In the genomic region with DNA sequence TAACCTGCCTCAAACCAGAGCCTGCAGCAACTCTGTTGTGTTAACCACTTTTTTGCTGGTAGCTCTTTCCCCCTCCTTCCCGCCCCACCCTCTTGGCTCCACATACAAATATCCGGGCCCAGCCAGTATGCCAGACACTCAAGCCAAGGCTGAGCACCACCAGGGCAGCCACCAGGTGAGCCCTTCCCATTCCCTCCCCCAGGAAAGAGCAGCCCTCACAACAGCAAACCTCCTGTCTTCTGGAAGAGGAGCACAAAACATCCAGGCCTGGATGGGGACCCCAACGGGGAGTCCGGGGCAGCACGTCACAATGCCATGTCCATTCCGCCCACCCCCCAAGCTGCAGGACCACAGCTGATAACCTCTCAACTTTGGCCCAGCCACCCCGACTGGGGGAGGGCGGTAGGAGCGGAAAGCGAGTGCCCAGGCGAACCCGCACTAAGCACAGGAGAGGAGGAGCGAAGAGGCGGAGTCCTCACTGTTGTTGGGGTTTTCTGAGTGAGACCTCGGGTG, we compare ENCODE assay signal across 1 cellular context.
A peak's percentile ranks its signal among the peaks of the same experiment; 100 is the strongest.
TF ChIP-seq lines count a peak whose summit lies in the region.

No MANE protein-coding gene starts in this region.

TF ChIP-seq in HepG2, 621 proteins besides CTCF, POLR2A, EP300 and RAD21 (continued from another document and continues in another):
- TF ChIP-seq, protein P1, sequence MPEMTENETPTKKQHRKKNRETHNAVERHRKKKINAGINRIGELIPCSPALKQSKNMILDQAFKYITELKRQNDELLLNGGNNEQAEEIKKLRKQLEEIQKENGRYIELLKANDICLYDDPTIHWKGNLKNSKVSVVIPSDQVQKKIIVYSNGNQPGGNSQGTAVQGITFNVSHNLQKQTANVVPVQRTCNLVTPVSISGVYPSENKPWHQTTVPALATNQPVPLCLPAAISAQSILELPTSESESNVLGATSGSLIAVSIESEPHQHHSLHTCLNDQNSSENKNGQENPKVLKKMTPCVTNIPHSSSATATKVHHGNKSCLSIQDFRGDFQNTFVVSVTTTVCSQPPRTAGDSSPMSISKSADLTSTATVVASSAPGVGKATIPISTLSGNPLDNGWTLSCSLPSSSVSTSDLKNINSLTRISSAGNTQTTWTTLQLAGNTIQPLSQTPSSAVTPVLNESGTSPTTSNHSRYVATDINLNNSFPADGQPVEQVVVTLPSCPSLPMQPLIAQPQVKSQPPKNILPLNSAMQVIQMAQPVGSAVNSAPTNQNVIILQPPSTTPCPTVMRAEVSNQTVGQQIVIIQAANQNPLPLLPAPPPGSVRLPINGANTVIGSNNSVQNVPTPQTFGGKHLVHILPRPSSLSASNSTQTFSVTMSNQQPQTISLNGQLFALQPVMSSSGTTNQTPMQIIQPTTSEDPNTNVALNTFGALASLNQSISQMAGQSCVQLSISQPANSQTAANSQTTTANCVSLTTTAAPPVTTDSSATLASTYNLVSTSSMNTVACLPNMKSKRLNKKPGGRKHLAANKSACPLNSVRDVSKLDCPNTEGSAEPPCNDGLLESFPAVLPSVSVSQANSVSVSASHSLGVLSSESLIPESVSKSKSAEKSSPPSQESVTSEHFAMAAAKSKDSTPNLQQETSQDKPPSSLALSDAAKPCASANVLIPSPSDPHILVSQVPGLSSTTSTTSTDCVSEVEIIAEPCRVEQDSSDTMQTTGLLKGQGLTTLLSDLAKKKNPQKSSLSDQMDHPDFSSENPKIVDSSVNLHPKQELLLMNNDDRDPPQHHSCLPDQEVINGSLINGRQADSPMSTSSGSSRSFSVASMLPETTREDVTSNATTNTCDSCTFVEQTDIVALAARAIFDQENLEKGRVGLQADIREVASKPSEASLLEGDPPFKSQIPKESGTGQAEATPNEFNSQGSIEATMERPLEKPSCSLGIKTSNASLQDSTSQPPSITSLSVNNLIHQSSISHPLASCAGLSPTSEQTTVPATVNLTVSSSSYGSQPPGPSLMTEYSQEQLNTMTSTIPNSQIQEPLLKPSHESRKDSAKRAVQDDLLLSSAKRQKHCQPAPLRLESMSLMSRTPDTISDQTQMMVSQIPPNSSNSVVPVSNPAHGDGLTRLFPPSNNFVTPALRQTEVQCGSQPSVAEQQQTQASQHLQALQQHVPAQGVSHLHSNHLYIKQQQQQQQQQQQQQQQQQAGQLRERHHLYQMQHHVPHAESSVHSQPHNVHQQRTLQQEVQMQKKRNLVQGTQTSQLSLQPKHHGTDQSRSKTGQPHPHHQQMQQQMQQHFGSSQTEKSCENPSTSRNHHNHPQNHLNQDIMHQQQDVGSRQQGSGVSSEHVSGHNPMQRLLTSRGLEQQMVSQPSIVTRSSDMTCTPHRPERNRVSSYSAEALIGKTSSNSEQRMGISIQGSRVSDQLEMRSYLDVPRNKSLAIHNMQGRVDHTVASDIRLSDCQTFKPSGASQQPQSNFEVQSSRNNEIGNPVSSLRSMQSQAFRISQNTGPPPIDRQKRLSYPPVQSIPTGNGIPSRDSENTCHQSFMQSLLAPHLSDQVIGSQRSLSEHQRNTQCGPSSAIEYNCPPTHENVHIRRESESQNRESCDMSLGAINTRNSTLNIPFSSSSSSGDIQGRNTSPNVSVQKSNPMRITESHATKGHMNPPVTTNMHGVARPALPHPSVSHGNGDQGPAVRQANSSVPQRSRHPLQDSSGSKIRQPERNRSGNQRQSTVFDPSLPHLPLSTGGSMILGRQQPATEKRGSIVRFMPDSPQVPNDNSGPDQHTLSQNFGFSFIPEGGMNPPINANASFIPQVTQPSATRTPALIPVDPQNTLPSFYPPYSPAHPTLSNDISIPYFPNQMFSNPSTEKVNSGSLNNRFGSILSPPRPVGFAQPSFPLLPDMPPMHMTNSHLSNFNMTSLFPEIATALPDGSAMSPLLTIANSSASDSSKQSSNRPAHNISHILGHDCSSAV (CRISPR knock-in tag; IDR thresholded peaks at IDR 0.05; ENCODE audit: borderline replicate concordance), result peak; percentile 84; the same call in 1 of the 2 replicates
- no peak for TF ChIP-seq TCF12 (IDR thresholded peaks at IDR 0.05)
- TF ChIP-seq TCF12 (CRISPR knock-in tag; IDR thresholded peaks at IDR 0.05), result peak; percentile 63; the same call in 1 of the 2 replicates
- no peak for TF ChIP-seq BHLHE40 (IDR thresholded peaks at IDR 0.05; ENCODE audit: low read length)
- peak; percentile 38 for TF ChIP-seq ASH2L (IDR thresholded peaks at IDR 0.05; ENCODE audit: insufficient read length, low read depth, low read length)
- 0 out of 2 replicates have a peak, but pooled peaks have one; percentile 29 for TF ChIP-seq ZNF143 (CRISPR knock-in tag; IDR thresholded peaks at IDR 0.05)
- TF ChIP-seq SALL1 (CRISPR knock-in tag; IDR thresholded peaks at IDR 0.05), result peak; percentile 76
- peak; percentile 16; the same call in 1 of the 2 replicates for TF ChIP-seq KDM6A (CRISPR knock-in tag; IDR thresholded peaks at IDR 0.05; ENCODE audit: low read depth)
- peak; percentile 22; the same call in 1 of the 2 replicates for TF ChIP-seq KDM3A (CRISPR knock-in tag; IDR thresholded peaks at IDR 0.05; ENCODE audit: low read depth)
- TF ChIP-seq MAZ (IDR thresholded peaks at IDR 0.05; ENCODE audit: borderline replicate concordance, low read depth, low read length), result no peak
- peak; percentile 51; the same call in 1 of the 2 replicates for TF ChIP-seq MAZ (CRISPR knock-in tag; IDR thresholded peaks at IDR 0.05; ENCODE audit: low read depth)
- no peak for TF ChIP-seq ISL2 (CRISPR knock-in tag; IDR thresholded peaks at IDR 0.05)
- TF ChIP-seq ZNF564 (CRISPR knock-in tag; IDR thresholded peaks at IDR 0.05), result no peak
- peak; percentile 31; the same call in 1 of the 2 replicates for TF ChIP-seq ZC3H13 (CRISPR knock-in tag; IDR thresholded peaks at IDR 0.05)
- peak; percentile 19; the same call in 1 of the 2 replicates for TF ChIP-seq ZNF547 (CRISPR knock-in tag; IDR thresholded peaks at IDR 0.05)
- TF ChIP-seq DPF2 (CRISPR knock-in tag; IDR thresholded peaks at IDR 0.05; ENCODE audit: borderline replicate concordance, low read depth), result no peak
- peak; percentile 30 for TF ChIP-seq SOX5 (CRISPR knock-in tag; IDR thresholded peaks at IDR 0.05; ENCODE audit: borderline replicate concordance)
- peak; percentile 50; the same call in 1 of the 2 replicates for TF ChIP-seq HDAC2 (CRISPR knock-in tag; IDR thresholded peaks at IDR 0.05)
- TF ChIP-seq, protein P2, sequence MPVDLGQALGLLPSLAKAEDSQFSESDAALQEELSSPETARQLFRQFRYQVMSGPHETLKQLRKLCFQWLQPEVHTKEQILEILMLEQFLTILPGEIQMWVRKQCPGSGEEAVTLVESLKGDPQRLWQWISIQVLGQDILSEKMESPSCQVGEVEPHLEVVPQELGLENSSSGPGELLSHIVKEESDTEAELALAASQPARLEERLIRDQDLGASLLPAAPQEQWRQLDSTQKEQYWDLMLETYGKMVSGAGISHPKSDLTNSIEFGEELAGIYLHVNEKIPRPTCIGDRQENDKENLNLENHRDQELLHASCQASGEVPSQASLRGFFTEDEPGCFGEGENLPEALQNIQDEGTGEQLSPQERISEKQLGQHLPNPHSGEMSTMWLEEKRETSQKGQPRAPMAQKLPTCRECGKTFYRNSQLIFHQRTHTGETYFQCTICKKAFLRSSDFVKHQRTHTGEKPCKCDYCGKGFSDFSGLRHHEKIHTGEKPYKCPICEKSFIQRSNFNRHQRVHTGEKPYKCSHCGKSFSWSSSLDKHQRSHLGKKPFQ (CRISPR knock-in tag; IDR thresholded peaks at IDR 0.05; ENCODE audit: insufficient replicate concordance), result no peak
- TF ChIP-seq, protein P3, sequence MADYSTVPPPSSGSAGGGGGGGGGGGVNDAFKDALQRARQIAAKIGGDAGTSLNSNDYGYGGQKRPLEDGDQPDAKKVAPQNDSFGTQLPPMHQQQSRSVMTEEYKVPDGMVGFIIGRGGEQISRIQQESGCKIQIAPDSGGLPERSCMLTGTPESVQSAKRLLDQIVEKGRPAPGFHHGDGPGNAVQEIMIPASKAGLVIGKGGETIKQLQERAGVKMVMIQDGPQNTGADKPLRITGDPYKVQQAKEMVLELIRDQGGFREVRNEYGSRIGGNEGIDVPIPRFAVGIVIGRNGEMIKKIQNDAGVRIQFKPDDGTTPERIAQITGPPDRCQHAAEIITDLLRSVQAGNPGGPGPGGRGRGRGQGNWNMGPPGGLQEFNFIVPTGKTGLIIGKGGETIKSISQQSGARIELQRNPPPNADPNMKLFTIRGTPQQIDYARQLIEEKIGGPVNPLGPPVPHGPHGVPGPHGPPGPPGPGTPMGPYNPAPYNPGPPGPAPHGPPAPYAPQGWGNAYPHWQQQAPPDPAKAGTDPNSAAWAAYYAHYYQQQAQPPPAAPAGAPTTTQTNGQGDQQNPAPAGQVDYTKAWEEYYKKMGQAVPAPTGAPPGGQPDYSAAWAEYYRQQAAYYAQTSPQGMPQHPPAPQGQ (CRISPR knock-in tag; IDR thresholded peaks at IDR 0.05; ENCODE audit: borderline replicate concordance), result peak; percentile 20; the same call in 1 of the 2 replicates
- 0 out of 2 replicates have a peak, but pooled peaks have one; percentile 17 for TF ChIP-seq ARHGAP35 (CRISPR knock-in tag; IDR thresholded peaks at IDR 0.05; ENCODE audit: borderline replicate concordance)
- 0 out of 2 replicates have a peak, but pooled peaks have one; percentile 34 for TF ChIP-seq FOXC1 (CRISPR knock-in tag; IDR thresholded peaks at IDR 0.05; ENCODE audit: borderline replicate concordance)
- TF ChIP-seq HDAC1 (CRISPR knock-in tag; IDR thresholded peaks at IDR 0.05), result peak; percentile 82
- TF ChIP-seq, protein P4, sequence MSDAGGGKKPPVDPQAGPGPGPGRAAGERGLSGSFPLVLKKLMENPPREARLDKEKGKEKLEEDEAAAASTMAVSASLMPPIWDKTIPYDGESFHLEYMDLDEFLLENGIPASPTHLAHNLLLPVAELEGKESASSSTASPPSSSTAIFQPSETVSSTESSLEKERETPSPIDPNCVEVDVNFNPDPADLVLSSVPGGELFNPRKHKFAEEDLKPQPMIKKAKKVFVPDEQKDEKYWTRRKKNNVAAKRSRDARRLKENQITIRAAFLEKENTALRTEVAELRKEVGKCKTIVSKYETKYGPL (CRISPR knock-in tag; IDR thresholded peaks at IDR 0.05), result peak; percentile 72; the same call in 1 of the 2 replicates
- TF ChIP-seq ZFP82 (CRISPR knock-in tag; IDR thresholded peaks at IDR 0.05; ENCODE audit: borderline replicate concordance), result 0 out of 2 replicates have a peak, but pooled peaks have one; percentile 56
- peak; percentile 54; the same call in 1 of the 2 replicates for TF ChIP-seq ZNF333 (CRISPR knock-in tag; IDR thresholded peaks at IDR 0.05; ENCODE audit: borderline replicate concordance)
- peak; percentile 30; the same call in 1 of the 2 replicates for TF ChIP-seq FOXK1 (CRISPR knock-in tag; IDR thresholded peaks at IDR 0.05; ENCODE audit: borderline replicate concordance, low read depth)
- peak; percentile 93; the same call in 1 of the 2 replicates for TF ChIP-seq ZBTB7A (CRISPR knock-in tag; IDR thresholded peaks at IDR 0.05)
- TF ChIP-seq, protein P5, sequence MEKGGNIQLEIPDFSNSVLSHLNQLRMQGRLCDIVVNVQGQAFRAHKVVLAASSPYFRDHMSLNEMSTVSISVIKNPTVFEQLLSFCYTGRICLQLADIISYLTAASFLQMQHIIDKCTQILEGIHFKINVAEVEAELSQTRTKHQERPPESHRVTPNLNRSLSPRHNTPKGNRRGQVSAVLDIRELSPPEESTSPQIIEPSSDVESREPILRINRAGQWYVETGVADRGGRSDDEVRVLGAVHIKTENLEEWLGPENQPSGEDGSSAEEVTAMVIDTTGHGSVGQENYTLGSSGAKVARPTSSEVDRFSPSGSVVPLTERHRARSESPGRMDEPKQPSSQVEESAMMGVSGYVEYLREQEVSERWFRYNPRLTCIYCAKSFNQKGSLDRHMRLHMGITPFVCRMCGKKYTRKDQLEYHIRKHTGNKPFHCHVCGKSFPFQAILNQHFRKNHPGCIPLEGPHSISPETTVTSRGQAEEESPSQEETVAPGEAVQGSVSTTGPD (CRISPR knock-in tag; IDR thresholded peaks at IDR 0.05), result peak; percentile 55; the same call in 1 of the 2 replicates
- peak; percentile 87 for TF ChIP-seq NR2F2 (IDR thresholded peaks at IDR 0.05; ENCODE audit: borderline replicate concordance, low read depth)
- no peak for TF ChIP-seq ZNF121 (CRISPR knock-in tag; IDR thresholded peaks at IDR 0.05)
- TF ChIP-seq ZFP37 (CRISPR knock-in tag; IDR thresholded peaks at IDR 0.05; ENCODE audit: borderline replicate concordance), result 0 out of 2 replicates have a peak, but pooled peaks have one; percentile 15
- TF ChIP-seq RFXAP (CRISPR knock-in tag; IDR thresholded peaks at IDR 0.05; ENCODE audit: borderline replicate concordance), result peak; percentile 28; the same call in 1 of the 2 replicates
- TF ChIP-seq, protein P6, sequence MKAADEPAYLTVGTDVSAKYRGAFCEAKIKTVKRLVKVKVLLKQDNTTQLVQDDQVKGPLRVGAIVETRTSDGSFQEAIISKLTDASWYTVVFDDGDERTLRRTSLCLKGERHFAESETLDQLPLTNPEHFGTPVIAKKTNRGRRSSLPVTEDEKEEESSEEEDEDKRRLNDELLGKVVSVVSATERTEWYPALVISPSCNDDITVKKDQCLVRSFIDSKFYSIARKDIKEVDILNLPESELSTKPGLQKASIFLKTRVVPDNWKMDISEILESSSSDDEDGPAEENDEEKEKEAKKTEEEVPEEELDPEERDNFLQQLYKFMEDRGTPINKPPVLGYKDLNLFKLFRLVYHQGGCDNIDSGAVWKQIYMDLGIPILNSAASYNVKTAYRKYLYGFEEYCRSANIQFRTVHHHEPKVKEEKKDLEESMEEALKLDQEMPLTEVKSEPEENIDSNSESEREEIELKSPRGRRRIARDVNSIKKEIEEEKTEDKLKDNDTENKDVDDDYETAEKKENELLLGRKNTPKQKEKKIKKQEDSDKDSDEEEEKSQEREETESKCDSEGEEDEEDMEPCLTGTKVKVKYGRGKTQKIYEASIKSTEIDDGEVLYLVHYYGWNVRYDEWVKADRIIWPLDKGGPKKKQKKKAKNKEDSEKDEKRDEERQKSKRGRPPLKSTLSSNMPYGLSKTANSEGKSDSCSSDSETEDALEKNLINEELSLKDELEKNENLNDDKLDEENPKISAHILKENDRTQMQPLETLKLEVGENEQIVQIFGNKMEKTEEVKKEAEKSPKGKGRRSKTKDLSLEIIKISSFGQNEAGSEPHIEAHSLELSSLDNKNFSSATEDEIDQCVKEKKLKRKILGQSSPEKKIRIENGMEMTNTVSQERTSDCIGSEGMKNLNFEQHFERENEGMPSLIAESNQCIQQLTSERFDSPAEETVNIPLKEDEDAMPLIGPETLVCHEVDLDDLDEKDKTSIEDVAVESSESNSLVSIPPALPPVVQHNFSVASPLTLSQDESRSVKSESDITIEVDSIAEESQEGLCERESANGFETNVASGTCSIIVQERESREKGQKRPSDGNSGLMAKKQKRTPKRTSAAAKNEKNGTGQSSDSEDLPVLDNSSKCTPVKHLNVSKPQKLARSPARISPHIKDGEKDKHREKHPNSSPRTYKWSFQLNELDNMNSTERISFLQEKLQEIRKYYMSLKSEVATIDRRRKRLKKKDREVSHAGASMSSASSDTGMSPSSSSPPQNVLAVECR (CRISPR knock-in tag; IDR thresholded peaks at IDR 0.05; ENCODE audit: borderline replicate concordance), result peak; percentile 36
- peak; percentile 26 for TF ChIP-seq TAF15 (IDR thresholded peaks at IDR 0.05; ENCODE audit: low read depth, low read length, poor library complexity, severe bottlenecking)
- TF ChIP-seq BCL6 (CRISPR knock-in tag; IDR thresholded peaks at IDR 0.05), result peak; percentile 59
- peak; percentile 86 for TF ChIP-seq SAP130 (CRISPR knock-in tag; IDR thresholded peaks at IDR 0.05; ENCODE audit: low read depth)
- no peak for TF ChIP-seq ATF1 (CRISPR knock-in tag; IDR thresholded peaks at IDR 0.05)
